ENCODE assay signal across 8 cellular contexts in the genomic region with DNA sequence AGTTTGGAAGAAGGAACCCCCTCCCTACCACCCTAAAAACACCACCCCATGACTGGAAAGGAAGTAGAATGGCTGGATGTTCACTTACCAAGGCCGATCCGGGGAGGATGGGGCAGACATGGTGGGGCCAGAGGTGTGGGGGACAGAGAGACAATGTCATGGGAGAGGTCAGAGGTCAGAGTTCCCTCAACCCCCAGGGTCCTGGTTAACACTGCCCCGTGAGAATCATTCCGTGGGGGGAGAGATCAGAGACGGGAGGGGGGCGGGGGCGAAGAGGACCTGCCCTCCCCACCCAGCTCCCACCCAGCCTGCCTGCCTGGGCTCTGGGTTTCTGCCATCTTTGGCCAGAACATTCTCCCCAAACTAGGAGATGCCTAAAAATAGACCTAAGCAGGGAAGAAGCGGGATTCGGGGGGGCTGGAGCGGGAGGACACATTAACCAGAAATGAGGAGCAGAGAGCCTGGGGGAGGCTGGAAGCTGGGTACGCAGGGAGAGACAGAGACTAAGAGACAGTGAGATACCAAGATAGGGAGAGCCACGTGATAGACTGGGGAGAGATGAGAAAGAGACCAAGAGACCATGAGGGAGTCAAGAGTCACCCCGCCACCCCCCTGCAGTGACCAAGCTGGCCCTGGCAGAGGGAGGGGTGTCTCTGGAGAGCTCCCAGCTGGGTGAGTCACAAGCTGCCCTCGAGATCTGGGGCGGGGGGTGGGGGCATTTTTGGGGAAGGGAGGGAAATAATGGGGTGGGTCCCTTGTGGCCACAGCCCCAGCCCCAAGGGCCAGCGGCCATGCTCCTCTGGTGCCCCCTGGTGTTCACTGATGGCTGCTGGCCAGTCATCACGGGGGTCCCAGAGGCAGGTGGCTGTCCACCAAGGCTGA. TPM values are rescaled to one million over a fixed set of nuclear protein-coding genes. Genes with fewer than 3 reads are reported as not detected.
DNase-seq lines count a peak whose midpoint lies in the region; ATAC-seq and TF ChIP-seq lines count a peak whose summit lies in the region.

No MANE protein-coding gene starts in this region.

- peak; percentile 96 for DNase-seq in A172 (ENCODE audit: low spot score)
- DNase-seq in RWPE2 (ENCODE audit: low spot score): no peak
- DNase-seq in ascending aorta (ENCODE audit: low spot score in 2 of 2): peak; percentile 70 to 95
- peak; percentile 92 for DNase-seq in right atrium auricular region (ENCODE audit: low spot score)
- DNase-seq in renal cortical epithelial cell (ENCODE audit: low read depth): peak; percentile 58
- no peak for DNase-seq in retina

- H3K4me1 ChIP-seq in RWPE2 (ENCODE audit: insufficient read depth, poor library complexity, severe bottlenecking) (peaks cover 5% of the 10 kb centered on the region), ascending aorta (peaks cover 10 to 24% of the 10 kb centered on the region in 2 donors), right atrium auricular region (peaks cover 0 to 41% of the 10 kb centered on the region in 2 donors)

- H3K9me3 ChIP-seq in RWPE2 (ENCODE audit: severe bottlenecking): no peaks in the 10 kb centered on the region
- H3K9me3 ChIP-seq in ascending aorta: no peaks in the 10 kb centered on the region
- no peaks in the 10 kb centered on the region for H3K9me3 ChIP-seq in right atrium auricular region

- ATAC-seq in RWPE2 (ENCODE audit: low read depth): peak; percentile 71
- no peak for ATAC-seq in HG02763 (IDR thresholded peaks at IDR 0.05; ENCODE audit: unreplicated experiment)

- H3K27ac ChIP-seq in RWPE2 (ENCODE audit: poor library complexity, severe bottlenecking): no peak overlapping the region
- H3K27ac ChIP-seq in ascending aorta: peak overlapping the region; percentile 93 to 94
- peak overlapping the region; percentile 95 to 96 for H3K27ac ChIP-seq in right atrium auricular region

- no peak overlapping the region for H3K4me3 ChIP-seq in RWPE2 (ENCODE audit: severe bottlenecking)
- peak overlapping the region in 1 of 2 donors; percentile 14 for H3K4me3 ChIP-seq in ascending aorta
- peak overlapping the region in 1 of 2 donors; percentile 24 for H3K4me3 ChIP-seq in right atrium auricular region

- intact Hi-C loops in ascending aorta (cut with DNase I): loop anchor here (1.0 to 10.0 kb wide), 4 partner anchors 65 to 269 kb away; no protein-coding TSS in a partner anchor

- no peaks in the 10 kb centered on the region; the same call in 1 of the 2 replicates for H3K36me3 ChIP-seq in RWPE2 (ENCODE audit: low read depth)
- H3K36me3 ChIP-seq in ascending aorta: peaks cover 0 to 6% of the 10 kb centered on the region in 2 donors
- H3K36me3 ChIP-seq in right atrium auricular region: peaks cover 12% of the 10 kb centered on the region

- peak; percentile 90 for TF ChIP-seq CTCF in GM12874 (IDR thresholded peaks at IDR 0.05; ENCODE audit: insufficient read depth, low read depth, low read length)
- TF ChIP-seq CTCF in RWPE2 (IDR thresholded peaks at IDR 0.05; ENCODE audit: poor library complexity, severe bottlenecking): peak; percentile 84
- peak; percentile 91 to 99 (median 94) for TF ChIP-seq CTCF in ascending aorta (IDR thresholded peaks at IDR 0.05)
- TF ChIP-seq CTCF in right atrium auricular region (IDR thresholded peaks at IDR 0.05): peak; percentile 93 to 96

- H3K27me3 ChIP-seq in RWPE2 (ENCODE audit: insufficient read depth, poor library complexity, severe bottlenecking) (no peaks in the 10 kb centered on the region), ascending aorta (no peaks in the 10 kb centered on the region), right atrium auricular region (no peaks in the 10 kb centered on the region)

RNA-seq across cellular contexts. Expression of a gene that starts 6.1 kb away (rescaled TPM):
- total RNA-seq in A172 (2014; rRNA removed; shearing (Covaris generic)): 135 and 144 TPM in 2 replicates
- total RNA-seq in ascending aorta (572 TPM), right atrium auricular region (100 to 1,000 TPM; 445 to 622 TPM), renal cortical epithelial cell (26.0 and 233 TPM in 2 replicates)

RNA-seq across cellular contexts. Expression of a gene that starts 36.0 kb away (rescaled TPM):
- not detected in 2 replicates for total RNA-seq in A172 (2014; rRNA removed; shearing (Covaris generic))
- total RNA-seq in ascending aorta: not detected
- 1 to 10 TPM in 1 of 2 donors, not detected in 1; 1.3 TPM for total RNA-seq in right atrium auricular region
- total RNA-seq in renal cortical epithelial cell: not detected in 2 replicates

RNA-seq across cellular contexts. Expression of a gene that starts 47.9 kb away (rescaled TPM):
- total RNA-seq in A172 (2014; rRNA removed; shearing (Covaris generic)): 109 and 113 TPM in 2 replicates
- 1.1 TPM for total RNA-seq in ascending aorta
- 1 to 10 TPM; 1.2 to 5.7 TPM for total RNA-seq in right atrium auricular region
- total RNA-seq in renal cortical epithelial cell: 1.5 and 29.3 TPM in 2 replicates

RNA-seq across cellular contexts. Expression of a gene that starts 58.9 kb away (rescaled TPM):
- 3.8 and 4.4 TPM in 2 replicates for total RNA-seq in A172 (2014; rRNA removed; shearing (Covaris generic))
- total RNA-seq in ascending aorta (140 TPM), right atrium auricular region (10 to 100 TPM; 12.7 to 49.4 TPM), renal cortical epithelial cell (5.9 and 27.1 TPM in 2 replicates)

Comparison
In these comparisons a context has a peak if more than half of its experiments do, and no peak if none do; other contexts are left out.
1. DNase-seq: peak in A172 (single experiment), ascending aorta (2 of 2), right atrium auricular region (single experiment) and renal cortical epithelial cell (single experiment); none in RWPE2 (single experiment) and retina (single experiment).
2. Peak in every context shown above with its lines, with median percentiles within 50 percentile points of each other: CTCF ChIP-seq.